Comparison of ENCODE assay signal across 1 cellular context in the genomic region with DNA sequence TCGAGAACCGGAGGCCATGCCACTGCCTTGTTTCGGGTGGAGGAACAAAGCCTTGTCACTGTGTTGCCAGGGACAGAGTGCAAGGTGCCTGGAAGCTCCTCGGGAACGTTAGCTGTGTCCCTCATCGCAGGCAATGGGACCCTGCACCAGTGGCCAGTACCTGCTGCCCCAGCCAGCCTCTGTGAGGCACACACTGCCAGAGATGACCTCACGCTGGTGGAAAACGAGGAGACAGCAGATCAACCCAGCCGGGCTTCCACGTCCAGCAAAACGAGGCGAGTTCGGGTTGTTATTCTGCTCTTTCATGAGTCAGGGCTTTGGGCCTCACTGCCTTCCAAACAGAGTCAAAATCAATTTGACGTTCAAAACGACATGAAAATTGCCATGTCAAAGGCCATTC.
TF ChIP-seq lines count a peak whose summit lies in the region.

No MANE protein-coding gene starts in this region.

TF ChIP-seq in WTC11, 78 proteins besides CTCF, POLR2A, EP300 and RAD21 (continued from another document):
- TF ChIP-seq FOXP1 (CRISPR knock-in tag; IDR thresholded peaks at IDR 0.05; ENCODE audit: borderline replicate concordance) (no peak), NR3C1 (CRISPR knock-in tag; conservative IDR thresholded peaks at IDR 0.05; ENCODE audit: low read depth) (no peak), CREB1 (CRISPR knock-in tag; IDR thresholded peaks at IDR 0.05) (no peak), MYBL2 (CRISPR knock-in tag; IDR thresholded peaks at IDR 0.05) (no peak), RORB (CRISPR knock-in tag; IDR thresholded peaks at IDR 0.05) (no peak)
- TF ChIP-seq, protein P1, sequence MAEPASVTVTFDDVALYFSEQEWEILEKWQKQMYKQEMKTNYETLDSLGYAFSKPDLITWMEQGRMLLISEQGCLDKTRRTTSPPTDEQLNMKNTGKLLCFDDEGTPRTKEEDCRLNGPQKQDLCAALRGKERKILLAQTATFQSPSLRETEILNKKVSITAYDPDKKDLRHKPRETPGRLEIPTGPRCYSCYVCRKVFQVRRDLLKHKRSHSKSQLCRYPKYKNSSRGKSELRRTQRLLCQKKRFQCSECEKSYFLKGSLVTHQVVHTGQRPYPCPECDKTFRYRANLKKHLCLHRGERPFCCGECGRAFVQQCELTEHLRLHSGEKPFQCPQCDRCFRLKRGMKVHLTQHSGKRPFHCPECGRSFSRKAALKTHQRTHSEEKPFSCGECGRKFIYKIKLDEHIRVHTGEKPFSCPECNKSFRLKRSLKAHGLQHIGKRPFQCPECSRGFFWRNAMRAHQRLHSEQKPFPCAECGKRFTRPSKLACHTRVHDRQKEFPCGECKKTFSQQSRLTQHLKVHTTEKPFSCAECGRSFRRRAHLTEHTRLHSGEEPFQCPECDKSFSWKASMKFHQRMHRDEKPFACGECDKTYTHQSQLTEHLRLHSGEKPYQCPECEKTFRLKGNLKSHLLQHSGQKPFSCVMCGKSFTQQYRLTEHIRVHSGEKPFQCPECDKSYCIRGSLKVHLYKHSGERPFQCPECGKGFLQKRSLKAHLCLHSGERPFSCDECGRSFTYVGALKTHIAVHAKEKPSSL (CRISPR knock-in tag; conservative IDR thresholded peaks at IDR 0.05), result no peak
